ENCODE assay signal across 8 cellular contexts in genomic region chr1:200535605-200536004, GRCh38.
DNase-seq lines count a peak whose midpoint lies in the region; ATAC-seq and TF ChIP-seq lines count a peak whose summit lies in the region.

No MANE protein-coding gene starts in this region.

- H3K9me3 ChIP-seq in mammary epithelial cell (replicated peaks; ENCODE audit: insufficient read depth, low read length) (no peaks in the 10 kb centered on the region), stomach (no peaks in the 10 kb centered on the region)

- no peaks in the 10 kb centered on the region for H3K79me2 ChIP-seq in mammary epithelial cell (ENCODE audit: insufficient read depth, low read length)

- peak; percentile 58 for ATAC-seq in GM19467 (IDR thresholded peaks at IDR 0.05; ENCODE audit: unreplicated experiment)
- no peak for ATAC-seq in HG03159 (IDR thresholded peaks at IDR 0.05; ENCODE audit: unreplicated experiment)
- no peak for ATAC-seq in HG02852 (IDR thresholded peaks at IDR 0.05; ENCODE audit: unreplicated experiment)

- H3K4me3 ChIP-seq in mammary epithelial cell (replicated peaks in 1 of 3; ENCODE audit: insufficient read depth in 1 of 3, low read depth in 2 of 3, low read length in 3 of 3) (no peak overlapping the region), stomach (no peak overlapping the region)

- TF ChIP-seq EP300 in stomach (IDR thresholded peaks at IDR 0.05), result no peak

- BruUV-seq in mammary epithelial cell (replicated peaks; lab: Mats Ljungman, UMichigan), result no TSS peak

- H3K4me2 ChIP-seq in mammary epithelial cell (ENCODE audit: insufficient read depth, low read depth, low read length), result no peak overlapping the region

- CTCF ChIA-PET in mammary epithelial cell (lab: Charles Lee; ENCODE audit: low non-redundant PET), result no interaction called here

- H3K9ac ChIP-seq in mammary epithelial cell (ENCODE audit: insufficient read depth, low read length), result no peak overlapping the region

- TF ChIP-seq CTCF in mammary epithelial cell (conservative IDR thresholded peaks at IDR 0.05 in 1 of 2, IDR thresholded peaks at IDR 0.05 in 1 of 2; ENCODE audit: extremely low read depth in 1 of 2, insufficient read depth in 1 of 2, low read depth in 1 of 2, low read length in 2 of 2) (peak; percentile 34 to 47), stomach (IDR thresholded peaks at IDR 0.05) (no peak)

- no peaks in the 10 kb centered on the region for H3K4me1 ChIP-seq in mammary epithelial cell (ENCODE audit: insufficient read depth, low read length)
- H3K4me1 ChIP-seq in stomach, result no peaks in the 10 kb centered on the region

- H3K27me3 ChIP-seq in mammary epithelial cell (ENCODE audit: insufficient read depth, low read length), result no peaks in the 10 kb centered on the region
- H3K27me3 ChIP-seq in stomach, result no peaks in the 10 kb centered on the region

- in situ Hi-C loops in mammary epithelial cell (cut with MboI; ENCODE audit: low sequenced_read_pairs in 2 of 2), result no loop called here

- no peaks in the 10 kb centered on the region for H4K20me1 ChIP-seq in mammary epithelial cell (ENCODE audit: insufficient read depth, low read length)

- TF ChIP-seq POLR2A in stomach (IDR thresholded peaks at IDR 0.05), result no peak

- intact Hi-C loops in mammary epithelial cell (cut with micrococcal nuclease) (no loop called here), stomach (cut with DNase I; ENCODE audit: low total_unique reads) (no loop called here)

- WGBS in mammary epithelial cell (ENCODE audit: low coverage, missing lambda C conversion rate), result 89% methylated on average over 4 of the region's 4 CpGs
- 40 to 62% (median 48%) methylated on average over 4 of the region's 4 CpGs for WGBS in stomach, 5 donors

- H3K27ac ChIP-seq in mammary epithelial cell (ENCODE audit: insufficient read depth, low read depth, low read length), result no peak overlapping the region
- peak overlapping the region in 1 of 5 donors; percentile 13 for H3K27ac ChIP-seq in stomach

- peak; percentile 92 for DNase-seq in DMS53 (lab: John Stamatoyannopoulos, UW)
- peak; percentile 22 for DNase-seq in NCI-H1694 (lab: John Stamatoyannopoulos, UW)
- DNase-seq in mammary epithelial cell, result peak; percentile 66
- peak; percentile 53 for DNase-seq in stomach
- no peak for DNase-seq in KG1 (lab: John Stamatoyannopoulos, UW)

- H2AFZ ChIP-seq in mammary epithelial cell (ENCODE audit: low read depth, low read length), result no peak overlapping the region

- dilution Hi-C loops in mammary epithelial cell (cut with HindIII; ENCODE audit: low sequenced_read_pairs), result no loop called here

- H3K36me3 ChIP-seq in mammary epithelial cell (ENCODE audit: insufficient read depth, low read length), result no peaks in the 10 kb centered on the region
- H3K36me3 ChIP-seq in stomach, result no peaks in the 10 kb centered on the region

Comparison
In these comparisons a context has a peak if more than half of its experiments do, and no peak if none do; other contexts are left out.
1. CTCF ChIP-seq: peak in mammary epithelial cell (2 of 2); none in stomach (0 of 7).